ENCODE assay signal across 21 cellular contexts in the genomic region with DNA sequence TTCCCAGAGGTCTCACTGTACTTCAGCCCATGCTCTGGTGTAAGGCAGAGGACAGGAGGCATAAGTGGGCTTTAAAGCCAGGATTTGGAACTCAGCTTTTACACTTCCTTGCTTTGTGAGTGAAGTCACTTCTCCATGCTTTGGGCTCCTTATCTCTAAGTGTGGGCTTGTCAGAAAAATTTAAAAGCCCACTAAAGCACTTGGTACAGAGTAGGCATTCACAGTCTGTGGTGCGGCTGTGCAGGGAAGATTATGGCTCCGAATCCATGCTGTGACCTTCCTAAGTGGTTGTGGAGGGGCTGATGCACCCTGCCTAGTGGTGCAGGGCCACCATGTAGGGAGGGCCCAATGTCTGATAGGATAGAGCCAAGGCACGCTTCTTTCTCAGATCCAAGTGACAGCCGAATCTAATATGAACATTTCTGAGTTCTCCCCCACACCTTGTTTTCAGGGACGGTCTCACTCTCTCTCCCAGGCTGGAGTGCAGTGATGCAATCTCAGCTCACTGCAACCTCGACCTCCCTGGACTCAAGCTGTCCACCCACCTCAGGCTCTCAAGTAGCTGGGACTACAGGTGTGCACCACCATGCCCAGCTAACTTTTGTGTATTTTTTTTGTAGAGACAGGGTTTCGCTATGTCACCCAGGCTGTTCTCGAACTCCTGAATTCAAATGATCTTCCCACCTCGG. TPM values are rescaled to one million over a fixed set of nuclear protein-coding genes. Genes with fewer than 3 reads are reported as not detected.
A peak's percentile ranks its signal among the peaks of the same experiment; 100 is the strongest.
DNase-seq lines count a peak whose midpoint lies in the region; ATAC-seq, FAIRE-seq and TF ChIP-seq lines count a peak whose summit lies in the region.
"Had no signal": no experiment of that assay in that cellular context is flagged by ENCODE, and none has a peak within 500 bp of the region (broad histone marks: within the 10 kb centered on the region; RNA-seq: fewer than 3 reads in every experiment).

No MANE protein-coding gene starts in this region.

- peaks cover 4% of the 10 kb centered on the region for H3K79me2 ChIP-seq in K562 (ENCODE audit: control insufficient read depth, insufficient read depth, low read length)

- no peak overlapping the region for H3K4me3 Mint-ChIP-seq in type B pancreatic cell

- no peaks in the 10 kb centered on the region for H3K9me3 ChIP-seq in HEK293 (ENCODE audit: control insufficient read depth, insufficient read depth, low read depth, low read length)
- no peaks in the 10 kb centered on the region for H3K9me3 ChIP-seq in K562 (replicated peaks; ENCODE audit: control insufficient read depth, insufficient read depth, low read depth, low read length)
- H3K9me3 ChIP-seq: Caco-2, HAP-1, SJCRH30 had no signal

- peak overlapping the region; percentile 12 to 74; a peak in 2 of 4 replicates for H3K9ac ChIP-seq in K562 (ENCODE audit: insufficient read depth in 1 of 2, low read depth in 2 of 2, low read length in 2 of 2)

- H3K27me3 Mint-ChIP-seq in type B pancreatic cell = no peaks in the 10 kb centered on the region

- H3K4me1 Mint-ChIP-seq in type B pancreatic cell (ENCODE audit: unreplicated experiment) = peaks cover 4% of the 10 kb centered on the region

- H3K4me1 ChIP-seq in HEK293 (ENCODE audit: control insufficient read depth, insufficient read depth, low read length) (no peaks in the 10 kb centered on the region; the same call in 1 of the 2 replicates), K562 (replicated peaks in 1 of 2; ENCODE audit: control insufficient read depth in 2 of 2, insufficient read depth in 2 of 2, low read length in 2 of 2) (peaks cover 18 to 20% of the 10 kb centered on the region in 2 experiments)
- H3K4me1 ChIP-seq: HAP-1, SJCRH30 had no signal

- peak; percentile 86 for ATAC-seq in K562

- no peak for TF ChIP-seq CTCF in HEK293 (tag by site-specific recombination; IDR thresholded peaks at IDR 0.05)
- TF ChIP-seq CTCF in RWPE1 (conservative IDR thresholded peaks at IDR 0.05; ENCODE audit: low read depth) = no peak
- TF ChIP-seq CTCF in K562 (IDR thresholded peaks at IDR 0.05 in 2 of 3, conservative IDR thresholded peaks at IDR 0.05 in 1 of 3; ENCODE audit: insufficient read depth in 2 of 3, low read depth in 1 of 3, low read length in 3 of 3) = no peak
- TF ChIP-seq CTCF in type B pancreatic cell (conservative IDR thresholded peaks at IDR 0.05) = no peak

- H3K36me3 Mint-ChIP-seq in type B pancreatic cell = peaks cover 2% of the 10 kb centered on the region

- DNase-seq in RWPE1 (ENCODE audit: low spot score) = no peak
- DNase-seq in K562 (ENCODE audit: extremely low read depth in 1 of 4, low spot score in 3 of 4) = peak in 3 of 4 experiments; percentile 6 to 72 (median 58)
- no peak for DNase-seq in type B pancreatic cell (ENCODE audit: extremely low spot score, unreplicated experiment)
- DNase-seq in NCI-H2196 treated with DMSO at 0.1 percent for 48 hours (lab: John Stamatoyannopoulos, UW; ENCODE audit: unreplicated experiment) = no peak
- no peak for DNase-seq in NCI-H1105 treated with DMSO at 0.1 percent for 48 hours (lab: John Stamatoyannopoulos, UW)
- DNase-seq in HCEC 1CT = no peak
- DNase-seq: ACHN, Caco-2, DMS153, GDM1, KG1, MV-4-11, NCI-H1417, NCI-H187 treated with DMSO at 0.1 percent for 48 hours, NCI-H226, NCI-H524, NCI-H82, PC-9, SJCRH30 had no signal

- peak; percentile 77 for FAIRE-seq in K562 (lab: Jason Lieb, UNC)

- H3K4me3 ChIP-seq in HEK293 (ENCODE audit: low read depth, low read length) (no peak overlapping the region), K562 (no peak overlapping the region)
- H3K4me3 ChIP-seq: HAP-1, PC-9, SJCRH30 had no signal

- intact Hi-C loops in K562 (cut with micrococcal nuclease) = loop anchor here (5.0 kb wide), 1 partner anchor 197 kb away; no protein-coding TSS in a partner anchor

- no peaks in the 10 kb centered on the region for H3K9me1 ChIP-seq in K562 (ENCODE audit: control insufficient read depth, insufficient read depth, low read length)

- no peak for TF ChIP-seq RAD21 in K562 (CRISPR knock-in tag; conservative IDR thresholded peaks at IDR 0.05 in 1 of 2, IDR thresholded peaks at IDR 0.05 in 1 of 2)

- H3K9me3 Mint-ChIP-seq in type B pancreatic cell = no peaks in the 10 kb centered on the region

- H3K27ac Mint-ChIP-seq in type B pancreatic cell = peak overlapping the region; percentile 48

- BruUV-seq in K562 (replicated peaks; lab: Mats Ljungman, UMichigan) = no TSS peak

- H3K4me2 ChIP-seq in K562 (ENCODE audit: insufficient read depth, low read length) = peak overlapping the region; percentile 46
- H3K4me2 ChIP-seq: PC-9 had no signal

- no peak for TF ChIP-seq EP300 in K562 (IDR thresholded peaks at IDR 0.05; ENCODE audit: low read length)

- no peak overlapping the region for H3K27ac ChIP-seq in HEK293 (ENCODE audit: extremely low read depth, low read depth, low read length)
- H3K27ac ChIP-seq in RWPE1 = peak overlapping the region; percentile 55
- H3K27ac ChIP-seq in K562 (ENCODE audit: extremely low read depth, low read depth, low read length) = peak overlapping the region; percentile 69; the same call in 2 of the 3 replicates
- H3K27ac ChIP-seq: PC-9, SJCRH30 had no signal

- POLR2A ChIA-PET in HEK293 (lab: Yijun Ruan, JAX) (interaction anchor here (1.0 to 1.4 kb wide), 3 partner anchors 8 to 154 kb away, joined by 3 to 5 read pairs (median 3); partner anchors contain the start of gene LDLR), RWPE1 (lab: Yijun Ruan, JAX; ENCODE audit: low non-redundant PET) (interaction anchor here (0.6 kb wide), 1 partner anchor 65 kb away, joined by 3 read pairs; no protein-coding TSS in a partner anchor), K562 (lab: Yijun Ruan, JAX) (interaction anchor here (0.6 to 0.7 kb wide), 3 partner anchors 10 to 48 kb away, joined by 3 to 5 read pairs (median 4); no protein-coding TSS in a partner anchor)

- no peak for TF ChIP-seq POLR2A in K562 (conservative IDR thresholded peaks at IDR 0.05)

- 0 out of 2 replicates have a peak, but pooled peaks cover 4% of the 10 kb centered on the region for H4K20me1 ChIP-seq in K562 (replicated peaks; ENCODE audit: control insufficient read depth, insufficient read depth, low read length)

- CTCF ChIA-PET in HEK293 (lab: Yijun Ruan, JAX) = interaction anchor here (0.6 to 3.5 kb wide), 18 partner anchors 9 to 693 kb away, joined by 3 to 22 read pairs (median 4); partner anchors contain the start of gene SMARCA4
- CTCF ChIA-PET in RWPE1 (lab: Yijun Ruan, JAX) = interaction anchor here (0.6 to 1.6 kb wide), 5 partner anchors 23 to 100 kb away, joined by 3 to 5 read pairs (median 3); no protein-coding TSS in a partner anchor
- CTCF ChIA-PET in K562 (lab: Yijun Ruan, JAX; ENCODE audit: low intra/inter-chr PET ratio) = interaction anchor here (0.7 kb wide), 1 partner anchor 98 kb away, joined by 3 read pairs; no protein-coding TSS in a partner anchor

- no peaks in the 10 kb centered on the region for H3K27me3 ChIP-seq in K562 (ENCODE audit: control insufficient read depth in 2 of 2, insufficient read depth in 2 of 2, low read length in 2 of 2)
- H3K27me3 ChIP-seq: SJCRH30 had no signal

- H2AFZ ChIP-seq in K562 (ENCODE audit: low read depth, low read length) = peak overlapping the region; percentile 54
- H2AFZ ChIP-seq: PC-9 had no signal

- H3K36me3 ChIP-seq in HEK293 (ENCODE audit: control insufficient read depth in 2 of 2, insufficient read depth in 1 of 2, low read length in 2 of 2) = peaks cover 9 to 21% of the 10 kb centered on the region in 2 experiments
- H3K36me3 ChIP-seq in K562 (ENCODE audit: control insufficient read depth, insufficient read depth, low read length) = peaks cover 17% of the 10 kb centered on the region

- 26% methylated on average over 9 of the region's 9 CpGs for WGBS in K562 (ENCODE audit: insufficient coverage, low coverage, missing lambda C conversion rate)

- in situ Hi-C loops in K562 (cut with MboI) = no loop called here

RNA-seq across cellular contexts. Expression of gene TIMM29, which starts 6.9 kb away (rescaled TPM):
- 9.9 and 25.8 TPM in 2 replicates for total RNA-seq in K562 (2011; cell fraction: chromatin; rRNA removed; ENCODE audit: low replicate concordance)
- total RNA-seq in K562 (2011; cell fraction: nucleolus; rRNA removed) = 30.1 and 31.0 TPM in 2 replicates
- 14.4 and 15.4 TPM in 2 replicates for total RNA-seq in K562 (2011; cell fraction: nucleoplasm; rRNA removed)
- total RNA-seq in K562 (2014; rRNA removed) (29.4 and 32.7 TPM in 2 replicates), K562 (2014; rRNA removed; fragmentation: Illumina TruSeq; extraction: Trizol) (18.5 and 19.9 TPM in 2 replicates), K562 (2015; rRNA removed; fragmentation: Illumina TruSeq; extraction: Trizol) (20.2 and 20.7 TPM in 2 replicates), K562 (2021) (23.8 and 24.7 TPM in 2 replicates), type B pancreatic cell (ENCODE audit: low replicate concordance) (31.8 and 33.7 TPM in 2 replicates)
- polyA plus RNA-seq in K562 (2011; rRNA removed) (11.0 and 13.2 TPM in 2 replicates), K562 (2014; fragmentation: Illumina TruSeq; extraction: Trizol) (13.8 and 13.9 TPM in 2 replicates), K562 (2014; fragmentation: Nextera tagmentation; extraction: Ambion mirVana) (1 to 10 TPM; 2.4 to 3.2 TPM), K562 (2014; rRNA removed) (16.3 and 17.5 TPM in 2 replicates)
- 10.3 and 20.8 TPM in 2 replicates for polyA plus RNA-seq in K562 (2011; cell fraction: cytosol; rRNA removed)
- polyA plus RNA-seq in K562 (2011; cell fraction: nucleus; rRNA removed) = 7.8 and 11.2 TPM in 2 replicates
- 17.4 and 20.2 TPM in 2 replicates for polyA plus RNA-seq in K562 (2012)
- 2.6 and 2.9 TPM in 2 replicates for polyA minus RNA-seq in K562 (2011; rRNA and poly(A)+ RNA removed)
- 4.8 and 6.6 TPM in 2 replicates for polyA minus RNA-seq in K562 (2011; cell fraction: cytosol; rRNA and poly(A)+ RNA removed)
- polyA minus RNA-seq in K562 (2011; cell fraction: nucleus; rRNA and poly(A)+ RNA removed) = 5.7 and 7.8 TPM in 2 replicates

RNA-seq across cellular contexts. Expression of gene YIPF2, which starts 7.1 kb away (rescaled TPM):
- 41.8 and 150 TPM in 2 replicates for total RNA-seq in K562 (2011; cell fraction: chromatin; rRNA removed; ENCODE audit: low replicate concordance)
- total RNA-seq in K562 (2011; cell fraction: nucleolus; rRNA removed) = 200 and 225 TPM in 2 replicates
- 96.4 and 107 TPM in 2 replicates for total RNA-seq in K562 (2011; cell fraction: nucleoplasm; rRNA removed)
- total RNA-seq in K562 (2014; rRNA removed) (65.2 and 80.4 TPM in 2 replicates), K562 (2014; rRNA removed; fragmentation: Illumina TruSeq; extraction: Trizol) (10.3 and 12.1 TPM in 2 replicates), K562 (2015; rRNA removed; fragmentation: Illumina TruSeq; extraction: Trizol) (31.6 and 32.5 TPM in 2 replicates), K562 (2021) (51.6 and 56.3 TPM in 2 replicates), type B pancreatic cell (ENCODE audit: low replicate concordance) (58.5 and 124 TPM in 2 replicates)
- polyA plus RNA-seq in K562 (2011; rRNA removed) (40.5 and 69.1 TPM in 2 replicates), K562 (2014; fragmentation: Illumina TruSeq; extraction: Trizol) (20.4 and 44.1 TPM in 2 replicates), K562 (2014; fragmentation: Nextera tagmentation; extraction: Ambion mirVana) (1 to 10 TPM; 1.3 to 2.2 TPM), K562 (2014; rRNA removed) (64.3 and 74.2 TPM in 2 replicates)
- polyA plus RNA-seq in K562 (2011; cell fraction: cytosol; rRNA removed) = 114 and 210 TPM in 2 replicates
- 175 and 177 TPM in 2 replicates for polyA plus RNA-seq in K562 (2011; cell fraction: nucleus; rRNA removed)
- polyA plus RNA-seq in K562 (2012) = 41.2 and 77.2 TPM in 2 replicates
- polyA minus RNA-seq in K562 (2011; rRNA and poly(A)+ RNA removed) = 15.6 and 19.6 TPM in 2 replicates
- polyA minus RNA-seq in K562 (2011; cell fraction: cytosol; rRNA and poly(A)+ RNA removed) = 56.2 and 63.8 TPM in 2 replicates
- 26.0 and 30.7 TPM in 2 replicates for polyA minus RNA-seq in K562 (2011; cell fraction: nucleus; rRNA and poly(A)+ RNA removed)

RNA-seq across cellular contexts. Expression of gene SMARCA4, which starts 25.3 kb away (rescaled TPM):
- total RNA-seq in K562 (2011; cell fraction: chromatin; rRNA removed; ENCODE audit: low replicate concordance) = 239 and 474 TPM in 2 replicates
- 201 and 202 TPM in 2 replicates for total RNA-seq in K562 (2011; cell fraction: nucleolus; rRNA removed)
- total RNA-seq in K562 (2011; cell fraction: nucleoplasm; rRNA removed) = 194 and 219 TPM in 2 replicates
- total RNA-seq in K562 (2014; rRNA removed) (125 and 134 TPM in 2 replicates), K562 (2014; rRNA removed; fragmentation: Illumina TruSeq; extraction: Trizol) (45.7 and 48.4 TPM in 2 replicates), K562 (2015; rRNA removed; fragmentation: Illumina TruSeq; extraction: Trizol) (52.1 and 54.1 TPM in 2 replicates), K562 (2021) (194 and 207 TPM in 2 replicates), type B pancreatic cell (ENCODE audit: low replicate concordance) (182 and 244 TPM in 2 replicates)
- polyA plus RNA-seq in K562 (2011; rRNA removed) (40.7 and 69.1 TPM in 2 replicates), K562 (2014; fragmentation: Illumina TruSeq; extraction: Trizol) (98.6 and 118 TPM in 2 replicates), K562 (2014; fragmentation: Nextera tagmentation; extraction: Ambion mirVana) (10 to 100 TPM; 19.3 to 24.8 TPM), K562 (2014; rRNA removed) (68.9 and 84.5 TPM in 2 replicates)
- polyA plus RNA-seq in K562 (2011; cell fraction: cytosol; rRNA removed) = 50.9 and 53.3 TPM in 2 replicates
- polyA plus RNA-seq in K562 (2011; cell fraction: nucleus; rRNA removed) = 84.2 and 133 TPM in 2 replicates
- polyA plus RNA-seq in K562 (2012) = 118 and 172 TPM in 2 replicates
- polyA minus RNA-seq in K562 (2011; rRNA and poly(A)+ RNA removed) = 91.0 and 105 TPM in 2 replicates
- polyA minus RNA-seq in K562 (2011; cell fraction: cytosol; rRNA and poly(A)+ RNA removed) = 157 and 194 TPM in 2 replicates
- polyA minus RNA-seq in K562 (2011; cell fraction: nucleus; rRNA and poly(A)+ RNA removed) = 68.0 and 102 TPM in 2 replicates

Comparison
In these comparisons a context has a peak if more than half of its experiments do, and no peak if none do; other contexts are left out.
1. DNase-seq: peak in K562 (3 of 4); none in RWPE1 (single experiment), type B pancreatic cell (single experiment), NCI-H2196 treated with DMSO at 0.1 percent for 48 hours (single experiment), NCI-H1105 treated with DMSO at 0.1 percent for 48 hours (single experiment) and HCEC 1CT (single experiment).
2. Of the 44 proteins assayed by ChIP-seq in both K562 and HEK293: peak only in K562: KLF16; only in HEK293: ZBTB17 and ZNF449; in both: none; in neither: 40; mixed calls (peak in some experiments, not most) for 1.